26 cellular contexts compared by ENCODE assay signal in genomic region chr16:75323198-75323597, GRCh38.
DNase-seq lines count a peak whose midpoint lies in the region; ATAC-seq and TF ChIP-seq lines count a peak whose summit lies in the region.
"Had no signal": no experiment of that assay in that cellular context is flagged by ENCODE, and none has a peak within 500 bp of the region (broad histone marks: within the 10 kb centered on the region; RNA-seq: fewer than 3 reads in every experiment).

No MANE protein-coding gene starts in this region.

- H3K27me3 ChIP-seq in breast epithelium (no peaks in the 10 kb centered on the region), brain microvascular endothelial cell (replicated peaks) (no peaks in the 10 kb centered on the region), hepatocyte (no peaks in the 10 kb centered on the region)
- H3K27me3 ChIP-seq: colonic mucosa, testis had no signal

- CTCF ChIA-PET in MCF 10A (lab: Yijun Ruan, JAX), result interaction anchor here (0.8 to 1.1 kb wide), 3 partner anchors 17 to 61 kb away, joined by 3 to 4 read pairs (median 3); no protein-coding TSS in a partner anchor

- H3K9me3 Mint-ChIP-seq in MCF 10A (ENCODE audit: unreplicated experiment), result no peaks in the 10 kb centered on the region
- H3K9me3 Mint-ChIP-seq in natural killer cell treated with Interleukin-12 subunit alpha and Interleukin-12 subunit beta and Interleukin-15 and Interleukin-18, amount 100 ng/mL, for 72 hours, result no peaks in the 10 kb centered on the region
- H3K9me3 Mint-ChIP-seq: activated CD4-positive, alpha-beta T cell treated with anti-CD3 and anti-CD28 coated beads, Interleukin-2, amount 10 ng/mL, durations not matched to agents 24 days and 14 days; CD4-positive, alpha-beta T cell; naive thymus-derived CD4-positive, alpha-beta T cell had no signal

- no peak overlapping the region for H2AFZ ChIP-seq in hepatocyte

- POLR2A ChIA-PET in MCF 10A (lab: Yijun Ruan, JAX), result interaction anchor here (0.6 to 2.0 kb wide), 6 partner anchors 11 to 55 kb away, joined by 3 to 32 read pairs (median 4); no protein-coding TSS in a partner anchor

- TF ChIP-seq POLR2A in breast epithelium (IDR thresholded peaks at IDR 0.05) (no peak), lower leg skin (IDR thresholded peaks at IDR 0.05) (no peak)

- H3K9me3 ChIP-seq in breast epithelium (no peaks in the 10 kb centered on the region), hepatocyte (ENCODE audit: low read depth) (no peaks in the 10 kb centered on the region)
- H3K9me3 ChIP-seq: colonic mucosa, heart left ventricle, testis had no signal

- in situ Hi-C loops in brain microvascular endothelial cell (cut with HindIII; ENCODE audit: low pct_ligation_motif_present, low sequenced_read_pairs), result no loop called here

- H3K4me3 ChIP-seq in breast epithelium (no peak overlapping the region), brain microvascular endothelial cell (ENCODE audit: low read depth, low read length) (no peak overlapping the region), hepatocyte (no peak overlapping the region), lower leg skin (ENCODE audit: low read depth, poor library complexity, severe bottlenecking) (no peak overlapping the region)
- H3K4me3 ChIP-seq: colonic mucosa, heart left ventricle, testis had no signal

- intact Hi-C loops in MCF 10A (cut with micrococcal nuclease) (no loop called here), breast epithelium (cut with DNase I; ENCODE audit: low total_unique reads) (no loop called here), lower leg skin (cut with DNase I; ENCODE audit: low total_unique reads) (no loop called here)

- H3K79me2 ChIP-seq in hepatocyte, result no peaks in the 10 kb centered on the region

- peaks cover 28% of the 10 kb centered on the region for H3K4me1 Mint-ChIP-seq in MCF 10A (ENCODE audit: insufficient read depth, unreplicated experiment)
- H3K4me1 Mint-ChIP-seq in natural killer cell treated with Interleukin-12 subunit alpha and Interleukin-12 subunit beta and Interleukin-15 and Interleukin-18, amount 100 ng/mL, for 72 hours (ENCODE audit: low read depth in 2 of 2), result peaks cover 26% of the 10 kb centered on the region in 2 donors

- DNase-seq in MCF 10A (ENCODE audit: unreplicated experiment) (peak; percentile 66), breast epithelium (ENCODE audit: low spot score in 2 of 2) (no peak), brain microvascular endothelial cell (no peak), hepatocyte (ENCODE audit: low spot score) (no peak), lower leg skin (ENCODE audit: low spot score in 2 of 2) (no peak), amniotic stem cell (lab: John Stamatoyannopoulos, UW) (no peak)
- DNase-seq in natural killer cell treated with Interleukin-12 subunit alpha and Interleukin-12 subunit beta and Interleukin-15 and Interleukin-18, amount 100 ng/mL, for 72 hours (ENCODE audit: low spot score), result no peak
- DNase-seq: activated CD4-positive, alpha-beta T cell treated with anti-CD3 and anti-CD28 coated beads, Interleukin-2, amount 10 ng/mL, durations not matched to agents 24 days and 14 days; activated effector memory CD4-positive, alpha-beta T cell treated with anti-CD3 and anti-CD28 coated beads, Interleukin-2, amount 50 U/mL, for 16 hours; anterior cingulate cortex; CD4-positive, alpha-beta T cell; colonic mucosa; effector CD8-positive, alpha-beta T cell; foreskin melanocyte; heart left ventricle; MV-4-11; naive thymus-derived CD4-positive, alpha-beta T cell; NCI-H2107; NCI-H774; occipital lobe; RPMI8226; stimulated activated naive CD8-positive, alpha-beta T cell treated with anti-CD3 and anti-CD28 coated beads, Interleukin-15, Interleukin-2, amounts not matched to agents 100 U/mL and 50 U/mL, for 24 hours; T-helper 1 cell; testis had no signal

- BruUV-seq in MCF 10A (replicated peaks; lab: Mats Ljungman, UMichigan), result no TSS peak

- WGBS in hepatocyte (ENCODE audit: low lambda C conversion rate, missing lambda C conversion rate), result 81% methylated on average over 4 of the region's 4 CpGs
- WGBS in lower leg skin, 2 donors, result 56 to 57% methylated on average over 4 of the region's 4 CpGs

- no peak overlapping the region for H3K27ac Mint-ChIP-seq in MCF 10A (ENCODE audit: low read depth, unreplicated experiment)
- no peak overlapping the region for H3K27ac Mint-ChIP-seq in natural killer cell treated with Interleukin-12 subunit alpha and Interleukin-12 subunit beta and Interleukin-15 and Interleukin-18, amount 100 ng/mL, for 72 hours
- H3K27ac Mint-ChIP-seq: activated CD4-positive, alpha-beta T cell treated with anti-CD3 and anti-CD28 coated beads, Interleukin-2, amount 10 ng/mL, durations not matched to agents 24 days and 14 days; activated naive CD8-positive, alpha-beta T cell; CD4-positive, alpha-beta T cell had no signal

- peaks cover 4% of the 10 kb centered on the region for H3K36me3 Mint-ChIP-seq in MCF 10A (ENCODE audit: insufficient read depth, unreplicated experiment)
- H3K36me3 Mint-ChIP-seq in natural killer cell treated with Interleukin-12 subunit alpha and Interleukin-12 subunit beta and Interleukin-15 and Interleukin-18, amount 100 ng/mL, for 72 hours, result peaks cover 16% of the 10 kb centered on the region

- H3K36me3 ChIP-seq in breast epithelium (no peaks in the 10 kb centered on the region), brain microvascular endothelial cell (replicated peaks) (no peaks in the 10 kb centered on the region), hepatocyte (replicated peaks; ENCODE audit: insufficient read depth, low read depth) (no peaks in the 10 kb centered on the region)
- H3K36me3 ChIP-seq: colonic mucosa had no signal

- H3K4me3 Mint-ChIP-seq in MCF 10A (ENCODE audit: unreplicated experiment), result no peak overlapping the region
- H3K4me3 Mint-ChIP-seq in natural killer cell treated with Interleukin-12 subunit alpha and Interleukin-12 subunit beta and Interleukin-15 and Interleukin-18, amount 100 ng/mL, for 72 hours, result no peak overlapping the region
- H3K4me3 Mint-ChIP-seq: activated CD4-positive, alpha-beta T cell treated with anti-CD3 and anti-CD28 coated beads, Interleukin-2, amount 10 ng/mL, durations not matched to agents 24 days and 14 days; activated naive CD8-positive, alpha-beta T cell; CD4-positive, alpha-beta T cell had no signal

- no peak overlapping the region for H3K4me2 ChIP-seq in hepatocyte

- H3K27me3 Mint-ChIP-seq in MCF 10A (ENCODE audit: insufficient read depth, unreplicated experiment), result no peaks in the 10 kb centered on the region
- H3K27me3 Mint-ChIP-seq in natural killer cell treated with Interleukin-12 subunit alpha and Interleukin-12 subunit beta and Interleukin-15 and Interleukin-18, amount 100 ng/mL, for 72 hours, result peaks cover 47 to 69% of the 10 kb centered on the region in 2 donors
- H3K27me3 Mint-ChIP-seq: activated naive CD8-positive, alpha-beta T cell; CD4-positive, alpha-beta T cell had no signal

- no peak for ATAC-seq in natural killer cell treated with Interleukin-12 subunit alpha and Interleukin-12 subunit beta and Interleukin-15 and Interleukin-18, amount 100 ng/mL, for 72 hours
- no peak for ATAC-seq in HG03045 (IDR thresholded peaks at IDR 0.05; ENCODE audit: unreplicated experiment)
- ATAC-seq: heart left ventricle; naive thymus-derived CD4-positive, alpha-beta T cell; stimulated activated naive CD8-positive, alpha-beta T cell treated with anti-CD3 and anti-CD28 coated beads, Interleukin-15, Interleukin-2, amounts not matched to agents 100 U/mL and 50 U/mL, for 24 hours had no signal

- H4K20me1 ChIP-seq in hepatocyte (ENCODE audit: insufficient read depth, poor library complexity, severe bottlenecking), result no peaks in the 10 kb centered on the region

- no peaks in the 10 kb centered on the region for H3K9me2 ChIP-seq in hepatocyte (replicated peaks; ENCODE audit: insufficient read depth)

- H3K27ac ChIP-seq in breast epithelium, result no peak overlapping the region
- peak overlapping the region; percentile 51 for H3K27ac ChIP-seq in brain microvascular endothelial cell
- H3K27ac ChIP-seq in hepatocyte, result peak overlapping the region; percentile 9
- H3K27ac ChIP-seq: colonic mucosa, heart left ventricle, testis had no signal

- H3K4me1 ChIP-seq in breast epithelium (peaks cover 4 to 7% of the 10 kb centered on the region in 2 donors), hepatocyte (ENCODE audit: insufficient read depth) (peaks cover 4% of the 10 kb centered on the region)
- H3K4me1 ChIP-seq: colonic mucosa had no signal

- no peak for TF ChIP-seq CTCF in MCF 10A (IDR thresholded peaks at IDR 0.05; ENCODE audit: unreplicated experiment)
- TF ChIP-seq CTCF in breast epithelium (IDR thresholded peaks at IDR 0.05), result no peak
- no peak for TF ChIP-seq CTCF in brain microvascular endothelial cell (IDR thresholded peaks at IDR 0.05; ENCODE audit: low read depth, low read length, missing control alignments)
- no peak for TF ChIP-seq CTCF in hepatocyte (IDR thresholded peaks at IDR 0.05; ENCODE audit: poor library complexity)
- no peak for TF ChIP-seq CTCF in lower leg skin (IDR thresholded peaks at IDR 0.05)

Comparison
In these comparisons a context has a peak if more than half of its experiments do, and no peak if none do; other contexts are left out.
1. H3K27ac ChIP-seq: peak in brain microvascular endothelial cell (single experiment) and hepatocyte (single experiment); none in breast epithelium (0 of 2).